ENCODE assay signal across 15 cellular contexts in the genomic region with DNA sequence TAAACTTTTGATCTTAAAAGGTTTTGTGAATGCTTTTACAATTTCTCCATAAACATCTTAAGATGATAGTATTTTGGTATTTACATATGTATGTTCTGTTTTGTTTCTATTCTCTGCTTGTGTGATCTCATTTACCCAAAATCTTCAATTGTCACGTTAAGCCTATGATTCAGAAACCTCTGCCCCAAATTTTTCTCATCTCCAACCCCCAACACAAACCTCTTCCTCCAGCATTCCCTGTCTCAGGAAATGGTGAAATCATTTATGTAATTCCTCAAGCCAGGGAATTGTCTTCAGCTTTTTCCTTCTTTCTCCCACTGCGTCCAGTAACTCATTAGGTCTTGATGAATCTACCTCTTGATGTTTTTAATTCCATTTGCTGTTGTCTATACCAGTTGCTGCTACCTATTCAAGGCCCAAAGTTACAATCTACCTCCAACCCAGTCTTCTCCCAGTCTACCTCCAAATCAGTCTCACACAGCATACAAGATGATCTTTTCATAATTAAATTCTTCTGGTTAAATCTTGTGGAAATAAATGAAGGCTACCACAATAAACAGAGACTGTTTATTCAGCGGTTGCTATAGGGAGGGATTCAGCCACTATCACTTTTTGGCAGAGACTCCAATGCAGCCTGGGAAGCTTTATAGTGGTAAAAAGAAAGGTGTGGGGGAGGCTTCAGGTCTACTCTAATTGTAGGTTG. TPM values are rescaled to one million over a fixed set of nuclear protein-coding genes. Genes with fewer than 3 reads are reported as not detected.
A peak's percentile ranks its signal among the peaks of the same experiment; 100 is the strongest.
DNase-seq lines count a peak whose midpoint lies in the region; ATAC-seq, FAIRE-seq and TF ChIP-seq lines count a peak whose summit lies in the region.
"Had no signal": no experiment of that assay in that cellular context is flagged by ENCODE, and none has a peak within 500 bp of the region (broad histone marks: within the 10 kb centered on the region; RNA-seq: fewer than 3 reads in every experiment).

No MANE protein-coding gene starts in this region.

- no peak overlapping the region for H3K4me3 ChIP-seq in astrocyte (ENCODE audit: insufficient read depth, low read depth, low read length)
- no peak overlapping the region for H3K4me3 ChIP-seq in gastroesophageal sphincter
- H3K4me3 ChIP-seq in skeletal muscle tissue (ENCODE audit: low read length in 3 of 3): no peak overlapping the region
- H3K4me3 ChIP-seq: ascending aorta, thoracic aorta had no signal

- no peak overlapping the region for H2AFZ ChIP-seq in astrocyte (ENCODE audit: low read depth, low read length)

- peaks cover 9% of the 10 kb centered on the region for H3K4me1 Mint-ChIP-seq in astrocyte (ENCODE audit: low read depth, unreplicated experiment)

- H4K20me1 ChIP-seq in astrocyte (ENCODE audit: insufficient read depth, low read length): no peaks in the 10 kb centered on the region

- TF ChIP-seq CTCF in astrocyte (IDR thresholded peaks at IDR 0.05; ENCODE audit: insufficient read depth, low read depth, low read length) (no peak), gastroesophageal sphincter (IDR thresholded peaks at IDR 0.05) (no peak)

- H3K36me3 ChIP-seq in astrocyte (ENCODE audit: insufficient read depth, low read length) (no peaks in the 10 kb centered on the region), gastroesophageal sphincter (no peaks in the 10 kb centered on the region), skeletal muscle tissue (ENCODE audit: control insufficient read depth in 3 of 3, insufficient read depth in 3 of 3, low read length in 3 of 3) (no peaks in the 10 kb centered on the region)
- H3K36me3 ChIP-seq: ascending aorta, thoracic aorta had no signal

- no peaks in the 10 kb centered on the region for H3K79me2 ChIP-seq in astrocyte (ENCODE audit: insufficient read depth, low read length)

- no peaks in the 10 kb centered on the region for H3K36me3 Mint-ChIP-seq in astrocyte (ENCODE audit: low read depth, unreplicated experiment)

- TF ChIP-seq POLR2A in gastroesophageal sphincter (IDR thresholded peaks at IDR 0.05): no peak

- H3K9me3 ChIP-seq in astrocyte (ENCODE audit: insufficient read depth, low read depth, low read length): no peaks in the 10 kb centered on the region
- H3K9me3 ChIP-seq in gastroesophageal sphincter: no peaks in the 10 kb centered on the region
- no peaks in the 10 kb centered on the region for H3K9me3 ChIP-seq in skeletal muscle tissue (ENCODE audit: control insufficient read depth in 3 of 3, low read length in 3 of 3)
- H3K9me3 ChIP-seq: ascending aorta, thoracic aorta had no signal

- TF ChIP-seq EP300 in gastroesophageal sphincter (IDR thresholded peaks at IDR 0.05): no peak

- no peak overlapping the region for H3K9ac ChIP-seq in astrocyte (ENCODE audit: low read length)
- no peak overlapping the region for H3K9ac ChIP-seq in skeletal muscle tissue (ENCODE audit: low read depth in 1 of 3, low read length in 3 of 3)

- no peak overlapping the region for H3K27ac Mint-ChIP-seq in astrocyte (ENCODE audit: unreplicated experiment)
- H3K27ac Mint-ChIP-seq: T-helper 1 cell treated with Interleukin-12 subunit alpha and Interleukin-12 subunit beta and Interleukin-4 antibody, amounts not matched to agents 30 μg/mL and 1 μg/mL, for 36 hours had no signal

- peaks cover 7% of the 10 kb centered on the region for H3K27me3 Mint-ChIP-seq in astrocyte (ENCODE audit: low read depth, unreplicated experiment)

- peak; percentile 75 for FAIRE-seq in astrocyte (lab: Jason Lieb, UNC)
- FAIRE-seq: small intestine had no signal

- H3K4me1 ChIP-seq in astrocyte (ENCODE audit: insufficient read depth, low read length): peaks cover 8% of the 10 kb centered on the region
- peaks cover 0 to 22% (median 4%) of the 10 kb centered on the region in 3 donors for H3K4me1 ChIP-seq in gastroesophageal sphincter
- peaks cover under 1 to 3% (median 3%) of the 10 kb centered on the region in 3 donors for H3K4me1 ChIP-seq in skeletal muscle tissue (ENCODE audit: control insufficient read depth in 3 of 3, insufficient read depth in 3 of 3, low read length in 3 of 3)

- 18 to 32% methylated on average over 3 of the region's 3 CpGs for WGBS in gastroesophageal sphincter (ENCODE audit: low coverage in 1 of 2), 2 donors

- peak; percentile 52 for ATAC-seq in gastroesophageal sphincter
- no peak for ATAC-seq in HG02884 (IDR thresholded peaks at IDR 0.05; ENCODE audit: unreplicated experiment)

- no peaks in the 10 kb centered on the region for H3K9me3 Mint-ChIP-seq in astrocyte (ENCODE audit: unreplicated experiment)

- no peak overlapping the region for H3K4me3 Mint-ChIP-seq in astrocyte (ENCODE audit: unreplicated experiment)
- H3K4me3 Mint-ChIP-seq: T-helper 1 cell treated with Interleukin-12 subunit alpha and Interleukin-12 subunit beta and Interleukin-4 antibody, amounts not matched to agents 30 μg/mL and 1 μg/mL, for 36 hours had no signal

- no peak overlapping the region for H3K27ac ChIP-seq in astrocyte (ENCODE audit: low read depth, low read length)
- peak overlapping the region in 3 of 4 donors; percentile 23 to 43 (median 32) for H3K27ac ChIP-seq in gastroesophageal sphincter
- H3K27ac ChIP-seq in skeletal muscle tissue (ENCODE audit: low read depth, low read length): peak overlapping the region; percentile 55

- DNase-seq in HS-5 (ENCODE audit: low read depth) (peak; percentile 53), astrocyte (ENCODE audit: low read depth) (peak; percentile 57), NCI-H1092 (lab: John Stamatoyannopoulos, UW) (no peak), DMS53 treated with DMSO at 0.1 percent for 48 hours (lab: John Stamatoyannopoulos, UW; ENCODE audit: unreplicated experiment) (no peak), NOMO-1 treated with dmso at 0.1 percent for 144 hours (lab: John Stamatoyannopoulos, UW; ENCODE audit: unreplicated experiment) (no peak)
- DNase-seq: activated CD4-positive, alpha-beta T cell treated with anti-CD3 and anti-CD28 coated beads for 48 hours; activated T-cell treated with anti-CD3 and anti-CD28 coated beads, Interleukin-2, amount 50 U/mL, for 48 hours; COR-L47; small intestine had no signal

- H3K27me3 ChIP-seq in astrocyte (ENCODE audit: insufficient read depth, low read length) (no peaks in the 10 kb centered on the region), gastroesophageal sphincter (no peaks in the 10 kb centered on the region), skeletal muscle tissue (ENCODE audit: control insufficient read depth in 3 of 3, insufficient read depth in 3 of 3, low read length in 3 of 3) (no peaks in the 10 kb centered on the region)
- H3K27me3 ChIP-seq: ascending aorta had no signal

- H3K4me2 ChIP-seq in astrocyte (ENCODE audit: low read length): peak overlapping the region; percentile 17

RNA-seq across cellular contexts. Expression of a gene that starts 5.8 kb away (rescaled TPM):
- total RNA-seq in astrocyte (1.1 and 2.0 TPM in 2 replicates), gastroesophageal sphincter (10 to 100 TPM in 1 of 4 donors, 1 to 10 TPM in 3; 6.1 to 11.5 (median 7.2) TPM), skeletal muscle tissue (2.6 TPM)

RNA-seq across cellular contexts. Expression of a gene that starts 39.2 kb away (rescaled TPM):
- total RNA-seq in astrocyte (2.3 and 3.4 TPM in 2 replicates), gastroesophageal sphincter (10 to 100 TPM; 21.0 to 38.4 (median 25.0) TPM), skeletal muscle tissue (2.6 TPM)

Comparison
In these comparisons a context has a peak if more than half of its experiments do, and no peak if none do; other contexts are left out.
1. DNase-seq: peak in HS-5 (single experiment) and astrocyte (single experiment); none in NCI-H1092 (single experiment), DMS53 treated with DMSO at 0.1 percent for 48 hours (single experiment) and NOMO-1 treated with dmso at 0.1 percent for 144 hours (single experiment).